In the genomic region with DNA sequence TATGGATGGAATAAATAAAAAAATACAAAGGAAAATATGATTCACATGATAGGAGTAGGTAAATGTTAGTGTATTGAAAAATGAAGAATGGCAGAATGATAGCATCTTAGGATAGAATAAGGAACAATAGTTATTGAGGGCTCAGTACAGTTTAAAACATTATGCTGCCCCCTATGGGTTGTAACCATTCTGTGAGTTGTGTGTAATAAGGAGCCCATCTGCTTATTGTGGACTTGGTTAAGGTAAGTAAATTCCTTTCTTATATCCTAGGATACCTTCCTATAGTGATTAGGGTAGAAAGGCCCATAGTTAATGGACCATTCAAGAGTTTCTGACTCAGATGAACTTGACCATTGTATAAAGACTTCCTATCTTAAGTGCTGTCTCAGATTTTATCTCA, we compare ENCODE assay signal across 1 cellular context.
TF ChIP-seq lines count a peak whose summit lies in the region.

No MANE protein-coding gene starts in this region.

TF ChIP-seq in HCT116, 20 proteins besides CTCF, POLR2A, EP300 and RAD21 (continued from another document):
- TF ChIP-seq, protein P1, sequence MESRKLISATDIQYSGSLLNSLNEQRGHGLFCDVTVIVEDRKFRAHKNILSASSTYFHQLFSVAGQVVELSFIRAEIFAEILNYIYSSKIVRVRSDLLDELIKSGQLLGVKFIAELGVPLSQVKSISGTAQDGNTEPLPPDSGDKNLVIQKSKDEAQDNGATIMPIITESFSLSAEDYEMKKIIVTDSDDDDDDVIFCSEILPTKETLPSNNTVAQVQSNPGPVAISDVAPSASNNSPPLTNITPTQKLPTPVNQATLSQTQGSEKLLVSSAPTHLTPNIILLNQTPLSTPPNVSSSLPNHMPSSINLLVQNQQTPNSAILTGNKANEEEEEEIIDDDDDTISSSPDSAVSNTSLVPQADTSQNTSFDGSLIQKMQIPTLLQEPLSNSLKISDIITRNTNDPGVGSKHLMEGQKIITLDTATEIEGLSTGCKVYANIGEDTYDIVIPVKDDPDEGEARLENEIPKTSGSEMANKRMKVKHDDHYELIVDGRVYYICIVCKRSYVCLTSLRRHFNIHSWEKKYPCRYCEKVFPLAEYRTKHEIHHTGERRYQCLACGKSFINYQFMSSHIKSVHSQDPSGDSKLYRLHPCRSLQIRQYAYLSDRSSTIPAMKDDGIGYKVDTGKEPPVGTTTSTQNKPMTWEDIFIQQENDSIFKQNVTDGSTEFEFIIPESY (IDR thresholded peaks at IDR 0.05; ENCODE audit: extremely low read depth, insufficient replicate concordance, low read length), result no peak
- no peak for TF ChIP-seq MAX (IDR thresholded peaks at IDR 0.05)
- no peak for TF ChIP-seq JUND (IDR thresholded peaks at IDR 0.05)
- TF ChIP-seq SRF (IDR thresholded peaks at IDR 0.05; ENCODE audit: low read depth), result no peak
- TF ChIP-seq REST (IDR thresholded peaks at IDR 0.05; ENCODE audit: low read depth), result no peak
- TF ChIP-seq YY1 (IDR thresholded peaks at IDR 0.05; ENCODE audit: extremely low read depth, insufficient replicate concordance, low read depth, low read length), result no peak
- TF ChIP-seq SP1 (IDR thresholded peaks at IDR 0.05; ENCODE audit: low read depth), result no peak
- TF ChIP-seq, protein P2, sequence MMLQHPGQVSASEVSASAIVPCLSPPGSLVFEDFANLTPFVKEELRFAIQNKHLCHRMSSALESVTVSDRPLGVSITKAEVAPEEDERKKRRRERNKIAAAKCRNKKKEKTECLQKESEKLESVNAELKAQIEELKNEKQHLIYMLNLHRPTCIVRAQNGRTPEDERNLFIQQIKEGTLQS (IDR thresholded peaks at IDR 0.05), result no peak
- TF ChIP-seq FOSL1 (IDR thresholded peaks at IDR 0.05; ENCODE audit: low read depth), result no peak
- no peak for TF ChIP-seq ELF1 (IDR thresholded peaks at IDR 0.05; ENCODE audit: borderline replicate concordance, low read depth)
- no peak for TF ChIP-seq ZNF274 (IDR thresholded peaks at IDR 0.05; ENCODE audit: low read depth, low read length)
- no peak for TF ChIP-seq EGR1 (IDR thresholded peaks at IDR 0.05; ENCODE audit: low read depth)
- no peak for TF ChIP-seq TCF7L2 (IDR thresholded peaks at IDR 0.05; ENCODE audit: borderline replicate concordance, extremely low read depth, insufficient read depth, insufficient read length)
- TF ChIP-seq EZH2 (IDR thresholded peaks at IDR 0.05), result no peak
